2 cellular contexts compared by ENCODE assay signal in the genomic region with DNA sequence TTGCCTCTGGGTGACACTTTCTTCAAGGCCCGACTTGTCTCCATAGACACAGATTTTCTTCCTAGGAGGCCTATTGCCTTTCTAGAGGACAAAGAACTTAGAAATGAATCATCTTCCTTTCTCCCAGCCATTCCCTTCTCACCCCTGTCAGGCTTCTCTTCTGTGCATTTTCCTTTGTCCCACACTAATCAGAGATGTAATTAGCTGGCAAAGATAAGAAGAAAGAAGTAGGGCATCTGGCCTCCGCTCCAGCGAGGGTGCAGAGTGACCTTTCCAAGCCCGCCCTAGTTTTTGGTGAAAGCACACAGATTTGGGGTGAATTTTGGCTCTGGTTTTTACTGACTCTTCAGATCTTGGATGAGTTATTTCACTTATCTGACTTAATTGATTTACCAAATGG.
TF ChIP-seq lines count a peak whose summit lies in the region.

No MANE protein-coding gene starts in this region.

TF ChIP-seq in H1, 55 proteins besides CTCF, POLR2A, EP300 and RAD21:
- TF ChIP-seq TBP (IDR thresholded peaks at IDR 0.05; ENCODE audit: low read depth, low read length), result no peak
- TF ChIP-seq, protein P1, sequence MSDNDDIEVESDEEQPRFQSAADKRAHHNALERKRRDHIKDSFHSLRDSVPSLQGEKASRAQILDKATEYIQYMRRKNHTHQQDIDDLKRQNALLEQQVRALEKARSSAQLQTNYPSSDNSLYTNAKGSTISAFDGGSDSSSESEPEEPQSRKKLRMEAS (IDR thresholded peaks at IDR 0.05), result no peak
- TF ChIP-seq EZH2 (IDR thresholded peaks at IDR 0.05; ENCODE audit: low read depth, low read length, severe bottlenecking), result no peak
- TF ChIP-seq SP4 (IDR thresholded peaks at IDR 0.05; ENCODE audit: low read length), result no peak
- no peak for TF ChIP-seq ZNF274 (IDR thresholded peaks at IDR 0.05; ENCODE audit: borderline replicate concordance, extremely low read depth, low read length)
- no peak for TF ChIP-seq SAP30 (IDR thresholded peaks at IDR 0.05; ENCODE audit: insufficient read depth, insufficient replicate concordance, low read length)
- no peak for TF ChIP-seq CEBPB (IDR thresholded peaks at IDR 0.05; ENCODE audit: low read depth, low read length)
TF ChIP-seq in H1: peak in this region for 0.

TF ChIP-seq in GM12891, 5 proteins besides CTCF, POLR2A, EP300 and RAD21:
- TF ChIP-seq POLR2AphosphoS5 (IDR thresholded peaks at IDR 0.05; ENCODE audit: low read depth, low read length) (no peak), TAF1 (IDR thresholded peaks at IDR 0.05; ENCODE audit: low read depth, low read length) (no peak), POU2F2 (IDR thresholded peaks at IDR 0.05; ENCODE audit: low read depth, low read length) (no peak), PAX5 (IDR thresholded peaks at IDR 0.05; ENCODE audit: insufficient read depth, low read length, severe bottlenecking) (no peak), SPI1 (IDR thresholded peaks at IDR 0.05; ENCODE audit: low read depth, low read length) (no peak)
